ENCODE assay signal across 9 cellular contexts in the genomic region with DNA sequence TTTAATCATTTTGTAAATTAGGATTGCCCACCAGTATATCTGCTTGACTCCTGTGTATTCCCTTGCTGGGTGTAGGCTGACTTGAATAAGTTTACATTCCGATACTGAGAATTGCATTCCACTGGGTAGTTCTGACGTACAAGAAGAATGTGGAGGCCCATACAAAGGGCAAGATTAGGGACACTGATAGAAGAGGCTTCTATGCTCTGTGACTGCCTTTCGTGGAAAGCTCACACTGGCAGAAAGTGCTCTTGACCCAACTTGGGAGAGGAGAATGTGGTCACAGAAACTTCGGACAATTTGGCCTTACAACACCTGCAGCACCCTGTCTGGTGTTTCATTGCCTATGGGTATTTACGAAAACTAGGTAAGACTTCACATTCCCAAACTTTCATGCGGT.
DNase-seq lines count a peak whose midpoint lies in the region; ATAC-seq, FAIRE-seq and TF ChIP-seq lines count a peak whose summit lies in the region.
"Had no signal": no experiment of that assay in that cellular context is flagged by ENCODE, and none has a peak within 500 bp of the region (broad histone marks: within the 10 kb centered on the region; RNA-seq: fewer than 3 reads in every experiment).

No MANE protein-coding gene starts in this region.

- intact Hi-C loops in HCT116 (cut with micrococcal nuclease) = no loop called here

- H3K27me3 ChIP-seq in HCT116 (ENCODE audit: insufficient read depth, low read length) = no peaks in the 10 kb centered on the region
- H3K27me3 ChIP-seq in bronchial epithelial cell (ENCODE audit: control insufficient read depth, insufficient read depth, low read length) = no peaks in the 10 kb centered on the region
- no peaks in the 10 kb centered on the region for H3K27me3 ChIP-seq in iPS-20b (ENCODE audit: insufficient read depth, low read length)
- H3K27me3 ChIP-seq in skeletal muscle satellite cell (ENCODE audit: control insufficient read depth, insufficient read depth, low read length) = no peaks in the 10 kb centered on the region

- H3K4me3 Mint-ChIP-seq in activated naive CD8-positive, alpha-beta T cell treated with anti-CD3 and anti-CD28 coated beads for 36 hours = no peak overlapping the region
- H3K4me3 Mint-ChIP-seq: central memory CD8-positive, alpha-beta T cell had no signal

- H3K4me1 ChIP-seq in HCT116 (ENCODE audit: control insufficient read depth in 1 of 2, insufficient read depth in 2 of 2, low read length in 2 of 2) (peaks cover 4 to 18% of the 10 kb centered on the region in 2 experiments), iPS-20b (ENCODE audit: insufficient read depth, low read length) (peaks cover 45% of the 10 kb centered on the region), skeletal muscle satellite cell (ENCODE audit: control insufficient read depth, insufficient read depth, low read length) (peaks cover 23% of the 10 kb centered on the region)

- peaks cover 13% of the 10 kb centered on the region for H3K36me3 Mint-ChIP-seq in activated naive CD8-positive, alpha-beta T cell treated with anti-CD3 and anti-CD28 coated beads for 36 hours

- no peak for TF ChIP-seq CTCF in HCT116 (IDR thresholded peaks at IDR 0.05 in 2 of 3, conservative IDR thresholded peaks at IDR 0.05 in 1 of 3; ENCODE audit: borderline replicate concordance in 1 of 3, insufficient read depth in 1 of 3, low read depth in 2 of 3, low read length in 2 of 3)
- no peak for TF ChIP-seq CTCF in bronchial epithelial cell (IDR thresholded peaks at IDR 0.05; ENCODE audit: insufficient read depth, low read length, severe bottlenecking)

- H3K9ac ChIP-seq in HCT116 (ENCODE audit: low read length) (no peak overlapping the region), iPS-20b (ENCODE audit: low read depth, low read length) (no peak overlapping the region), skeletal muscle satellite cell (ENCODE audit: low read depth, low read length) (peak overlapping the region; percentile 73)

- DNase-seq in HCT116 (ENCODE audit: low read depth, low spot score) = no peak
- peak; percentile 55 for DNase-seq in bronchial epithelial cell (ENCODE audit: low read depth)
- DNase-seq in NCI-H1092 treated with DMSO at 0.1 percent for 48 hours (lab: John Stamatoyannopoulos, UW) = no peak
- DNase-seq in stimulated activated CD4-positive, alpha-beta T cell treated with anti-CD3 and anti-CD28 coated beads, Interleukin-12 subunit alpha, Interleukin-12 subunit beta, amount 100 ng/mL, for 4 hours = no peak
- no peak for DNase-seq in activated naive CD8-positive, alpha-beta T cell treated with anti-CD3 and anti-CD28 coated beads for 36 hours

- no peaks in the 10 kb centered on the region for H4K20me1 ChIP-seq in HCT116 (ENCODE audit: insufficient read depth)

- TF ChIP-seq POLR2A in HCT116 (IDR thresholded peaks at IDR 0.05; ENCODE audit: borderline replicate concordance, extremely low read depth, insufficient read depth, insufficient read length) = no peak

- peaks cover 24% of the 10 kb centered on the region for H3K4me1 Mint-ChIP-seq in activated naive CD8-positive, alpha-beta T cell treated with anti-CD3 and anti-CD28 coated beads for 36 hours

- CTCF ChIA-PET in HCT116 (lab: Charles Lee) = no interaction called here

- POLR2A ChIA-PET in HCT116 (lab: Charles Lee) = no interaction called here

- no peaks in the 10 kb centered on the region for H3K36me3 ChIP-seq in HCT116 (ENCODE audit: control insufficient read depth in 1 of 2, insufficient read depth in 2 of 2, low read length in 2 of 2)
- no peaks in the 10 kb centered on the region for H3K36me3 ChIP-seq in bronchial epithelial cell (ENCODE audit: control insufficient read depth, insufficient read depth, low read length)
- no peaks in the 10 kb centered on the region for H3K36me3 ChIP-seq in iPS-20b (ENCODE audit: insufficient read depth, low read depth, low read length)
- no peaks in the 10 kb centered on the region for H3K36me3 ChIP-seq in skeletal muscle satellite cell (ENCODE audit: insufficient read depth, low read length)

- H3K9me2 ChIP-seq in HCT116 (ENCODE audit: insufficient read depth) = no peaks in the 10 kb centered on the region

- 0 out of 2 replicates have a peak overlapping the region, but pooled peaks have one; percentile 1 for H3K4me2 ChIP-seq in HCT116 (ENCODE audit: low read length)
- H3K4me2 ChIP-seq in skeletal muscle satellite cell (ENCODE audit: low read length) = peak overlapping the region; percentile 83

- H3K9me3 ChIP-seq in HCT116 (ENCODE audit: control insufficient read depth in 1 of 2, insufficient read depth in 1 of 2, low read depth in 1 of 2, low read length in 2 of 2) (no peaks in the 10 kb centered on the region), iPS-20b (ENCODE audit: insufficient read depth, low read depth, low read length) (no peaks in the 10 kb centered on the region), skeletal muscle satellite cell (replicated peaks; ENCODE audit: low read length) (no peaks in the 10 kb centered on the region)

- H3K9me3 Mint-ChIP-seq in activated naive CD8-positive, alpha-beta T cell treated with anti-CD3 and anti-CD28 coated beads for 36 hours = peaks cover 4% of the 10 kb centered on the region
- H3K9me3 Mint-ChIP-seq: central memory CD8-positive, alpha-beta T cell had no signal

- no peaks in the 10 kb centered on the region for H3K79me2 ChIP-seq in HCT116 (ENCODE audit: insufficient read depth, low read length)

- RAD21 ChIA-PET in HCT116 (lab: Charles Lee; ENCODE audit: low non-redundant PET in 1 of 2, low total read pairs in 2 of 2, uncharacterized antibody in 2 of 2, unreplicated experiment in 2 of 2) = no interaction called here

- H3K27me3 Mint-ChIP-seq in activated naive CD8-positive, alpha-beta T cell treated with anti-CD3 and anti-CD28 coated beads for 36 hours = no peaks in the 10 kb centered on the region
- H3K27me3 Mint-ChIP-seq: central memory CD8-positive, alpha-beta T cell had no signal

- H3K27ac ChIP-seq in HCT116 (ENCODE audit: low read depth, low read length) = no peak overlapping the region
- no peak overlapping the region for H3K27ac ChIP-seq in iPS-20b (ENCODE audit: low read length)

- BruUV-seq in HCT116 (replicated peaks; lab: Mats Ljungman, UMichigan) = no TSS peak

- H3K27ac Mint-ChIP-seq in activated naive CD8-positive, alpha-beta T cell treated with anti-CD3 and anti-CD28 coated beads for 36 hours = no peak overlapping the region

- TF ChIP-seq RAD21 in HCT116 (IDR thresholded peaks at IDR 0.05; ENCODE audit: low read depth) = no peak

- ATAC-seq in HCT116 = no peak
- no peak for ATAC-seq in HG03025 (IDR thresholded peaks at IDR 0.05; ENCODE audit: low FRiP score, unreplicated experiment)

- H2AFZ ChIP-seq in HCT116 (ENCODE audit: low read depth, low read length, poor library complexity, severe bottlenecking) = no peak overlapping the region

- H3K4me3 ChIP-seq in HCT116 (replicated peaks in 1 of 2; ENCODE audit: low read depth in 1 of 2, low read length in 2 of 2) (no peak overlapping the region), bronchial epithelial cell (ENCODE audit: low read depth, low read length) (no peak overlapping the region), iPS-20b (ENCODE audit: low read length) (0 out of 2 replicates have a peak overlapping the region, but pooled peaks have one; percentile 6), skeletal muscle satellite cell (ENCODE audit: low read length) (peak overlapping the region; percentile 23)

- no peak for FAIRE-seq in bronchial epithelial cell (lab: Jason Lieb, UNC)

TF ChIP-seq in HCT116, 20 proteins besides CTCF, POLR2A, EP300 and RAD21:
- TF ChIP-seq EGR1 (IDR thresholded peaks at IDR 0.05; ENCODE audit: low read depth) = no peak
- TF ChIP-seq FOSL1 (IDR thresholded peaks at IDR 0.05; ENCODE audit: low read depth) = no peak
- TF ChIP-seq, protein P1, sequence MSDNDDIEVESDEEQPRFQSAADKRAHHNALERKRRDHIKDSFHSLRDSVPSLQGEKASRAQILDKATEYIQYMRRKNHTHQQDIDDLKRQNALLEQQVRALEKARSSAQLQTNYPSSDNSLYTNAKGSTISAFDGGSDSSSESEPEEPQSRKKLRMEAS (IDR thresholded peaks at IDR 0.05) = no peak

Comparison
In these comparisons a context has a peak if more than half of its experiments do, and no peak if none do; other contexts are left out.
1. H3K4me3 ChIP-seq: peak in iPS-20b (single experiment) and skeletal muscle satellite cell (single experiment); none in HCT116 (0 of 2) and bronchial epithelial cell (single experiment).